Comparison of ENCODE assay signal across 8 cellular contexts in genomic region chr14:77588411-77589025, GRCh38. TPM values are rescaled to one million over a fixed set of nuclear protein-coding genes. Genes with fewer than 3 reads are reported as not detected.
DNase-seq lines count a peak whose midpoint lies in the region; ATAC-seq and TF ChIP-seq lines count a peak whose summit lies in the region.
"Not testable (repeated sequence)": the region's sequence is repeated elsewhere in the genome, so short reads cannot be mapped to it uniquely, and the experiment has no call there.

No MANE protein-coding gene starts in this region.

- not testable (repeated sequence) for H3K4me3 ChIP-seq in CD4-positive, alpha-beta memory T cell (ENCODE audit: low read length in 2 of 2); left ventricle myocardium inferior; subcutaneous abdominal adipose tissue (ENCODE audit: low read depth in 1 of 5, low read length in 5 of 5)
- H3K4me3 ChIP-seq in OCI-LY7 (ENCODE audit: low read depth, low read length, poor library complexity, severe bottlenecking) = peak overlapping the region; percentile 53

- H3K27ac ChIP-seq in CD4-positive, alpha-beta memory T cell (ENCODE audit: low read depth, low read length) = not testable (repeated sequence)
- peak overlapping the region; percentile 91 for H3K27ac ChIP-seq in OCI-LY7 (ENCODE audit: low read depth, low read length, poor library complexity, severe bottlenecking)
- peak overlapping the region; percentile 32 for H3K27ac ChIP-seq in left ventricle myocardium inferior (replicated peaks)
- H3K27ac ChIP-seq in subcutaneous abdominal adipose tissue (ENCODE audit: low read depth, low read length) = peak overlapping the region; percentile 16

- H3K4me3 Mint-ChIP-seq in CD4-positive, alpha-beta memory T cell = peak overlapping the region in 1 of 8 donors; percentile 31
- H3K4me3 Mint-ChIP-seq in activated T-helper 17 cell treated with anti-CD3 and anti-CD28 coated beads, Interleukin-2, amount 50 U/mL, for 72 hours = peak overlapping the region; percentile 46
- H3K4me3 Mint-ChIP-seq in natural killer cell treated with Interleukin-12 subunit alpha and Interleukin-12 subunit beta and Interleukin-15 and Interleukin-18, amount 100 ng/mL, for 72 hours = not testable (repeated sequence)

- not testable (repeated sequence) for DNase-seq in CD4-positive, alpha-beta memory T cell; left ventricle myocardium inferior; natural killer cell treated with Interleukin-12 subunit alpha and Interleukin-12 subunit beta and Interleukin-15 and Interleukin-18, amount 100 ng/mL, for 72 hours (ENCODE audit: low spot score)
- peak; percentile 88 for DNase-seq in OCI-LY7 (ENCODE audit: low spot score)

- POLR2A ChIA-PET in CD4-positive, alpha-beta memory T cell (lab: Charles Lee; ENCODE audit: partially characterized antibody) = interaction anchor here (1.4 kb wide), 1 partner anchor 26 kb away, joined by 3 read pairs; no protein-coding TSS in a partner anchor
- POLR2A ChIA-PET in OCI-LY7 (lab: Charles Lee) = interaction anchor here (0.6 to 1.4 kb wide), 8 partner anchors 9 to 196 kb away, joined by 3 to 4 read pairs (median 3); no protein-coding TSS in a partner anchor

- TF ChIP-seq CTCF in OCI-LY7 (conservative IDR thresholded peaks at IDR 0.05; ENCODE audit: low read length); left ventricle myocardium inferior (IDR thresholded peaks at IDR 0.05; ENCODE audit: borderline replicate concordance): not testable (repeated sequence)

- peak overlapping the region; percentile 80 for H3K4me2 ChIP-seq in OCI-LY7 (ENCODE audit: low read length)

- CTCF ChIA-PET in CD4-positive, alpha-beta memory T cell (lab: Charles Lee; ENCODE audit: partially characterized antibody) = interaction anchor here (1.6 kb wide), 1 partner anchor 38 kb away, joined by 3 read pairs; no protein-coding TSS in a partner anchor
- CTCF ChIA-PET in OCI-LY7 (lab: Charles Lee; ENCODE audit: unreplicated experiment) = not testable (repeated sequence)

- H3K4me1 ChIP-seq in CD4-positive, alpha-beta memory T cell (ENCODE audit: insufficient read depth, low read length) = peaks cover 40% of the 10 kb centered on the region
- peaks cover 84% of the 10 kb centered on the region for H3K4me1 ChIP-seq in OCI-LY7 (ENCODE audit: insufficient read depth, low read length, poor library complexity, severe bottlenecking)
- peaks cover 46% of the 10 kb centered on the region for H3K4me1 ChIP-seq in left ventricle myocardium inferior
- peaks cover 0 to 44% (median 14%) of the 10 kb centered on the region in 5 donors for H3K4me1 ChIP-seq in subcutaneous abdominal adipose tissue (ENCODE audit: control insufficient read depth in 5 of 5, insufficient read depth in 5 of 5, low read length in 5 of 5)

- not testable (repeated sequence) for BruUV-seq in OCI-LY7 (replicated peaks; lab: Mats Ljungman, UMichigan)

- intact Hi-C loops in CD4-positive, alpha-beta memory T cell (cut with micrococcal nuclease); left ventricle myocardium inferior (cut with micrococcal nuclease): not testable (repeated sequence)
- intact Hi-C loops in OCI-LY7 (cut with micrococcal nuclease; ENCODE audit: unreplicated experiment) = loop anchor here (1.0 kb wide), 1 partner anchor 28 kb away; the partner anchor contains the start of gene SPTLC2

- not testable (repeated sequence) for H3K9ac ChIP-seq in subcutaneous abdominal adipose tissue (ENCODE audit: low read length in 5 of 5)

- peaks cover 7 to 13% of the 10 kb centered on the region in 2 donors for H3K36me3 Mint-ChIP-seq in CD4-positive, alpha-beta memory T cell
- not testable (repeated sequence) for H3K36me3 Mint-ChIP-seq in activated T-helper 17 cell treated with anti-CD3 and anti-CD28 coated beads, Interleukin-2, amount 50 U/mL, for 72 hours (ENCODE audit: low read depth); natural killer cell treated with Interleukin-12 subunit alpha and Interleukin-12 subunit beta and Interleukin-15 and Interleukin-18, amount 100 ng/mL, for 72 hours

- not testable (repeated sequence) for H3K9me3 ChIP-seq in CD4-positive, alpha-beta memory T cell (ENCODE audit: control insufficient read depth in 1 of 2, low read length in 2 of 2); OCI-LY7 (ENCODE audit: low read length); left ventricle myocardium inferior (replicated peaks); subcutaneous abdominal adipose tissue (ENCODE audit: control insufficient read depth in 5 of 5, low read length in 5 of 5)

- H4K20me1 ChIP-seq in OCI-LY7 (ENCODE audit: insufficient read depth, low read length) = not testable (repeated sequence)

- peak overlapping the region in 6 of 7 donors; percentile 22 to 68 (median 62) for H3K27ac Mint-ChIP-seq in CD4-positive, alpha-beta memory T cell
- not testable (repeated sequence) for H3K27ac Mint-ChIP-seq in activated T-helper 17 cell treated with anti-CD3 and anti-CD28 coated beads, Interleukin-2, amount 50 U/mL, for 72 hours
- H3K27ac Mint-ChIP-seq in natural killer cell treated with Interleukin-12 subunit alpha and Interleukin-12 subunit beta and Interleukin-15 and Interleukin-18, amount 100 ng/mL, for 72 hours = peak overlapping the region; percentile 18 to 50

- H3K79me2 ChIP-seq in OCI-LY7 (ENCODE audit: insufficient read depth, low read depth, low read length) = peaks cover 94% of the 10 kb centered on the region

- not testable (repeated sequence) for H3K36me3 ChIP-seq in CD4-positive, alpha-beta memory T cell (ENCODE audit: insufficient read depth, low read length); left ventricle myocardium inferior; subcutaneous abdominal adipose tissue (ENCODE audit: control insufficient read depth in 5 of 5, insufficient read depth in 5 of 5, low read length in 5 of 5)
- peaks cover 21% of the 10 kb centered on the region for H3K36me3 ChIP-seq in OCI-LY7 (ENCODE audit: insufficient read depth, low read length)

- H3K27me3 Mint-ChIP-seq in CD4-positive, alpha-beta memory T cell; activated T-helper 17 cell treated with anti-CD3 and anti-CD28 coated beads, Interleukin-2, amount 50 U/mL, for 72 hours; natural killer cell treated with Interleukin-12 subunit alpha and Interleukin-12 subunit beta and Interleukin-15 and Interleukin-18, amount 100 ng/mL, for 72 hours: not testable (repeated sequence)

- peak; percentile 51 for ATAC-seq in GM19025 (IDR thresholded peaks at IDR 0.05; ENCODE audit: low read depth, unreplicated experiment)
- ATAC-seq in GM21825 (IDR thresholded peaks at IDR 0.05; ENCODE audit: unreplicated experiment) = peak; percentile 48
- ATAC-seq in activated T-helper 17 cell treated with anti-CD3 and anti-CD28 coated beads, Interleukin-2, amount 50 U/mL, for 72 hours (replicated peaks); natural killer cell treated with Interleukin-12 subunit alpha and Interleukin-12 subunit beta and Interleukin-15 and Interleukin-18, amount 100 ng/mL, for 72 hours: not testable (repeated sequence)

- not testable (repeated sequence) for H3K9me3 Mint-ChIP-seq in CD4-positive, alpha-beta memory T cell; activated T-helper 17 cell treated with anti-CD3 and anti-CD28 coated beads, Interleukin-2, amount 50 U/mL, for 72 hours; natural killer cell treated with Interleukin-12 subunit alpha and Interleukin-12 subunit beta and Interleukin-15 and Interleukin-18, amount 100 ng/mL, for 72 hours

- not testable (repeated sequence) for H3K27me3 ChIP-seq in CD4-positive, alpha-beta memory T cell (ENCODE audit: insufficient read depth, low read length); left ventricle myocardium inferior (ENCODE audit: low read depth); subcutaneous abdominal adipose tissue (ENCODE audit: control insufficient read depth in 5 of 5, insufficient read depth in 4 of 5, low read length in 5 of 5)

- not testable (repeated sequence) for H2AFZ ChIP-seq in OCI-LY7 (ENCODE audit: low read length)

- peaks cover 32 to 64% (median 48%) of the 10 kb centered on the region in 4 donors for H3K4me1 Mint-ChIP-seq in CD4-positive, alpha-beta memory T cell
- peaks cover 19% of the 10 kb centered on the region for H3K4me1 Mint-ChIP-seq in activated T-helper 17 cell treated with anti-CD3 and anti-CD28 coated beads, Interleukin-2, amount 50 U/mL, for 72 hours
- H3K4me1 Mint-ChIP-seq in natural killer cell treated with Interleukin-12 subunit alpha and Interleukin-12 subunit beta and Interleukin-15 and Interleukin-18, amount 100 ng/mL, for 72 hours (ENCODE audit: low read depth in 2 of 2) = peaks cover 38 to 39% of the 10 kb centered on the region in 2 donors

- not testable (repeated sequence) for H3K9me2 ChIP-seq in OCI-LY7 (ENCODE audit: insufficient read depth, low read length)

RNA-seq across cellular contexts. Expression of gene SPTLC2, which starts 27.9 kb away (rescaled TPM):
- total RNA-seq in CD4-positive, alpha-beta memory T cell = 10 to 100 TPM; 25.9 to 31.3 TPM
- 10 to 100 TPM; 11.2 to 23.7 TPM for polyA plus RNA-seq in CD4-positive, alpha-beta memory T cell
- 14.7 and 19.6 TPM in 2 replicates for total RNA-seq in OCI-LY7 (2014; rRNA removed; shearing (Covaris generic))
- total RNA-seq in OCI-LY7 (2022) (36.8 and 45.1 TPM in 2 replicates), left ventricle myocardium inferior (11.5 TPM)
- total RNA-seq in activated T-helper 17 cell treated with anti-CD3 and anti-CD28 coated beads, Interleukin-2, amount 50 U/mL, for 72 hours = 10 to 100 TPM; 17.4 to 27.2 TPM
- 10 to 100 TPM; 44.0 to 65.7 TPM for total RNA-seq in natural killer cell treated with Interleukin-12 subunit alpha and Interleukin-12 subunit beta and Interleukin-15 and Interleukin-18, amount 100 ng/mL, for 72 hours
